Comparison of ENCODE assay signal across 16 cellular contexts in the genomic region with DNA sequence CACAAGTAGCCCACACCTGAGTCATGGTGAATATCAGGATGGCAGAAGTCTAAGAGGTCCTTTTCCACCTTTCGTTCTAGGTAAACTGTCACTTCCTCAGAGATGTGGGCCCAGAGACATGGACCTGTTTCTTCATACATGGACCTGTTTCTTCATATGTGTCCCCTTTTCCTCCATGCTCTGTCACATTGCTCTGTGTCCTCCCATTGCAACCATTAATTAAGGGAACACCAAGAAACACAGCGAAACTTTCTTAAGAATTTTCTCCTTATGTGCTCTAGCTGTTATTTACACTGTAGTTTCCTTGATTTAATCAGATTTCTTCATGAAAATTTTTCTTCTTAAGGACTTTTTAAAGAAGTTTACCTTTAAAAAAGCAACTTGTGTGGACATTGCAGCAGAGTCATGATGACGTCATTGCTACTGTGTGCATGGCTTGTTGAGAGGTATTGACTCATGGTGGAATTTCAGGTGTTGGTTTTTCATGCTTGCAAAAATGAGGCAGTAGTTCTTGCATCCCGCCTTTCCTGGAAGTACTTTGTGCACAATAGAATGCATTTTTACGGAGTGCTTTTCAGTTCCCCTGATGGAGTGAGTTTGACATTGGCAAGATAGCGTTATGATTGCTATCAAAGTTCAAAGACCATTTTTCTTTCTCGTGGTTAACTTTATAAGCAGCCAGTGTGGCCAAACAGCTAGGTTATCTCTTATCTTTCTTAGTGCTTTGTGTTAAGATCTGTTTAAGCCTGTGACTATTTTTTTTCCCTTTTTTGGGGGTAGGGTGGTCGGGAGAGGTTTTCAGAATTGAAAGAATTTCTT. TPM values are rescaled to one million over a fixed set of nuclear protein-coding genes. Genes with fewer than 3 reads are reported as not detected.
DNase-seq lines count a peak whose midpoint lies in the region; ATAC-seq and TF ChIP-seq lines count a peak whose summit lies in the region.
"Had no signal": no experiment of that assay in that cellular context is flagged by ENCODE, and none has a peak within 500 bp of the region (broad histone marks: within the 10 kb centered on the region; RNA-seq: fewer than 3 reads in every experiment).

No MANE protein-coding gene starts in this region.

- H3K4me2 ChIP-seq in GM23338 (no peak overlapping the region), trophoblast cell (ENCODE audit: low read length) (no peak overlapping the region)
- H3K4me2 ChIP-seq: PC-9 had no signal

- H3K79me2 ChIP-seq in GM23338 (replicated peaks; ENCODE audit: insufficient read depth) = no peaks in the 10 kb centered on the region
- no peaks in the 10 kb centered on the region for H3K79me2 ChIP-seq in trophoblast cell (ENCODE audit: control insufficient read depth, insufficient read depth, low read length, poor library complexity)

- ATAC-seq in GM23338 = no peak
- no peak for ATAC-seq in GM21360 (IDR thresholded peaks at IDR 0.05; ENCODE audit: unreplicated experiment)

- no peaks in the 10 kb centered on the region for H3K9me3 Mint-ChIP-seq in GM23338
- H3K9me3 Mint-ChIP-seq: CD14-positive monocyte had no signal

- no peak overlapping the region for H3K4ac ChIP-seq in trophoblast cell (ENCODE audit: low read depth, low read length)

- DNase-seq in GM23338 (ENCODE audit: low spot score) (no peak), NCI-H226 (peak; percentile 18), epithelial cell of prostate (ENCODE audit: low read depth, low spot score) (peak; percentile 72), trophoblast cell (peak; percentile 66 to 90), OCI-M1 (lab: John Stamatoyannopoulos, UW) (no peak), AG20443 (ENCODE audit: low spot score) (no peak)
- DNase-seq: activated naive CD4-positive, alpha-beta T cell treated with Interleukin-2 at 50 U/mL for 16 hours; effector CD8-positive, alpha-beta T cell; kidney glomerular epithelial cell; NCI-H1105 treated with DMSO at 0.1 percent for 48 hours; NCI-H446 treated with DMSO at 0.1 percent for 48 hours had no signal

- H3K4me3 Mint-ChIP-seq in GM23338 = no peak overlapping the region

- H3K36me3 Mint-ChIP-seq in GM23338 (ENCODE audit: low read depth) = no peaks in the 10 kb centered on the region
- H3K36me3 Mint-ChIP-seq: CD14-positive monocyte had no signal

- H2AK5ac ChIP-seq in trophoblast cell (ENCODE audit: low read length) = no peak overlapping the region

- no peaks in the 10 kb centered on the region for H4K20me1 ChIP-seq in GM23338 (replicated peaks; ENCODE audit: insufficient read depth)

- H3K27me3 Mint-ChIP-seq in GM23338 (ENCODE audit: insufficient read depth, low read depth, poor library complexity) = no peaks in the 10 kb centered on the region

- no peak overlapping the region for H2BK12ac ChIP-seq in trophoblast cell (ENCODE audit: low read length)

- no peaks in the 10 kb centered on the region for H3F3A ChIP-seq in GM23338 (replicated peaks; ENCODE audit: low read depth)

- no CpG with 5 or more reads among the region's 8 CpGs for WGBS in trophoblast cell (ENCODE audit: extremely low coverage, insufficient coverage, insufficient read length)

- no peaks in the 10 kb centered on the region; the same call in 1 of the 2 replicates for H3K4me1 ChIP-seq in GM23338 (ENCODE audit: insufficient read depth)
- peaks cover 0 to 5% of the 10 kb centered on the region in 2 experiments for H3K4me1 ChIP-seq in trophoblast cell (ENCODE audit: control insufficient read depth in 1 of 2, insufficient read depth in 2 of 2, low read length in 2 of 2)

- H3K27ac Mint-ChIP-seq in GM23338 = peak overlapping the region; percentile 62

- no peak overlapping the region for H3K14ac ChIP-seq in trophoblast cell (ENCODE audit: low read length)

- no peak overlapping the region for H3K23ac ChIP-seq in trophoblast cell (ENCODE audit: low read length)

- no peak overlapping the region for H2BK120ac ChIP-seq in trophoblast cell (ENCODE audit: insufficient read depth, low read length, poor library complexity)

- H3K18ac ChIP-seq in trophoblast cell (ENCODE audit: low read length) = no peak overlapping the region

- H3K79me1 ChIP-seq in trophoblast cell (ENCODE audit: low read length) = no peaks in the 10 kb centered on the region

- no peak overlapping the region for H4K8ac ChIP-seq in trophoblast cell (ENCODE audit: low read depth, low read length)

- TF ChIP-seq CTCF in GM23338 (conservative IDR thresholded peaks at IDR 0.05; ENCODE audit: low read depth in 2 of 2) = no peak

- no peak overlapping the region for H2BK5ac ChIP-seq in trophoblast cell (ENCODE audit: low read depth, low read length, poor library complexity)

- H2AFZ ChIP-seq in GM23338 (0 out of 2 replicates have a peak overlapping the region, but pooled peaks have one; percentile 6), trophoblast cell (ENCODE audit: insufficient read depth, low read length, poor library complexity) (no peak overlapping the region)
- H2AFZ ChIP-seq: PC-9 had no signal

- H3K9ac ChIP-seq in trophoblast cell (ENCODE audit: low read length) = no peak overlapping the region

- H4K91ac ChIP-seq in trophoblast cell (ENCODE audit: low read depth, low read length) = no peak overlapping the region

- no peak overlapping the region for H4K12ac ChIP-seq in trophoblast cell (ENCODE audit: low read depth, low read length)

- H3K27me3 ChIP-seq in GM23338 (ENCODE audit: insufficient read depth) (no peaks in the 10 kb centered on the region), trophoblast cell (ENCODE audit: insufficient read depth, low read length) (no peaks in the 10 kb centered on the region)

- no peak overlapping the region for H3K27ac ChIP-seq in GM23338 (ENCODE audit: low read depth)
- peak overlapping the region; percentile 7 for H3K27ac ChIP-seq in epithelial cell of prostate
- no peak overlapping the region for H3K27ac ChIP-seq in trophoblast cell (ENCODE audit: low read depth, low read length)
- H3K27ac ChIP-seq: PC-9, thoracic aorta, VCaP had no signal

- no peak overlapping the region for H3K4me3 ChIP-seq in GM23338
- H3K4me3 ChIP-seq in trophoblast cell (ENCODE audit: low read depth, low read length) = no peak overlapping the region
- H3K4me3 ChIP-seq: PC-9, thoracic aorta had no signal

- H3K9me2 ChIP-seq in GM23338 (ENCODE audit: insufficient read depth) = peaks cover 4% of the 10 kb centered on the region; the same call in 1 of the 2 replicates

- H3K36me3 ChIP-seq in GM23338 (ENCODE audit: insufficient read depth) (no peaks in the 10 kb centered on the region), trophoblast cell (ENCODE audit: control insufficient read depth in 1 of 2, insufficient read depth in 2 of 2, low read length in 2 of 2) (no peaks in the 10 kb centered on the region)
- H3K36me3 ChIP-seq: thoracic aorta had no signal

- peaks cover 16% of the 10 kb centered on the region for H3K4me1 Mint-ChIP-seq in GM23338

- no peaks in the 10 kb centered on the region for H3K9me3 ChIP-seq in trophoblast cell (ENCODE audit: insufficient read depth, low read depth, low read length)
- H3K9me3 ChIP-seq: thoracic aorta had no signal

TF ChIP-seq in GM23338, 12 proteins besides CTCF, POLR2A, EP300 and RAD21:
- TF ChIP-seq ZNF114 (CRISPR knock-in tag; IDR thresholded peaks at IDR 0.05) = no peak
- TF ChIP-seq CREB1 (CRISPR knock-in tag; IDR thresholded peaks at IDR 0.05; ENCODE audit: low read depth) = no peak
- TF ChIP-seq JUNB (IDR thresholded peaks at IDR 0.05; ENCODE audit: unreplicated experiment) = no peak
- no peak for TF ChIP-seq EZH2 (IDR thresholded peaks at IDR 0.05; ENCODE audit: low read depth, unreplicated experiment)
- TF ChIP-seq POLR2AphosphoS5 (IDR thresholded peaks at IDR 0.05; ENCODE audit: low read depth) = no peak
- no peak for TF ChIP-seq NANOG (IDR thresholded peaks at IDR 0.05; ENCODE audit: borderline replicate concordance)
- TF ChIP-seq, protein P1, sequence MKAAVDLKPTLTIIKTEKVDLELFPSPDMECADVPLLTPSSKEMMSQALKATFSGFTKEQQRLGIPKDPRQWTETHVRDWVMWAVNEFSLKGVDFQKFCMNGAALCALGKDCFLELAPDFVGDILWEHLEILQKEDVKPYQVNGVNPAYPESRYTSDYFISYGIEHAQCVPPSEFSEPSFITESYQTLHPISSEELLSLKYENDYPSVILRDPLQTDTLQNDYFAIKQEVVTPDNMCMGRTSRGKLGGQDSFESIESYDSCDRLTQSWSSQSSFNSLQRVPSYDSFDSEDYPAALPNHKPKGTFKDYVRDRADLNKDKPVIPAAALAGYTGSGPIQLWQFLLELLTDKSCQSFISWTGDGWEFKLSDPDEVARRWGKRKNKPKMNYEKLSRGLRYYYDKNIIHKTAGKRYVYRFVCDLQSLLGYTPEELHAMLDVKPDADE (IDR thresholded peaks at IDR 0.05) = no peak
- TF ChIP-seq, protein P2, sequence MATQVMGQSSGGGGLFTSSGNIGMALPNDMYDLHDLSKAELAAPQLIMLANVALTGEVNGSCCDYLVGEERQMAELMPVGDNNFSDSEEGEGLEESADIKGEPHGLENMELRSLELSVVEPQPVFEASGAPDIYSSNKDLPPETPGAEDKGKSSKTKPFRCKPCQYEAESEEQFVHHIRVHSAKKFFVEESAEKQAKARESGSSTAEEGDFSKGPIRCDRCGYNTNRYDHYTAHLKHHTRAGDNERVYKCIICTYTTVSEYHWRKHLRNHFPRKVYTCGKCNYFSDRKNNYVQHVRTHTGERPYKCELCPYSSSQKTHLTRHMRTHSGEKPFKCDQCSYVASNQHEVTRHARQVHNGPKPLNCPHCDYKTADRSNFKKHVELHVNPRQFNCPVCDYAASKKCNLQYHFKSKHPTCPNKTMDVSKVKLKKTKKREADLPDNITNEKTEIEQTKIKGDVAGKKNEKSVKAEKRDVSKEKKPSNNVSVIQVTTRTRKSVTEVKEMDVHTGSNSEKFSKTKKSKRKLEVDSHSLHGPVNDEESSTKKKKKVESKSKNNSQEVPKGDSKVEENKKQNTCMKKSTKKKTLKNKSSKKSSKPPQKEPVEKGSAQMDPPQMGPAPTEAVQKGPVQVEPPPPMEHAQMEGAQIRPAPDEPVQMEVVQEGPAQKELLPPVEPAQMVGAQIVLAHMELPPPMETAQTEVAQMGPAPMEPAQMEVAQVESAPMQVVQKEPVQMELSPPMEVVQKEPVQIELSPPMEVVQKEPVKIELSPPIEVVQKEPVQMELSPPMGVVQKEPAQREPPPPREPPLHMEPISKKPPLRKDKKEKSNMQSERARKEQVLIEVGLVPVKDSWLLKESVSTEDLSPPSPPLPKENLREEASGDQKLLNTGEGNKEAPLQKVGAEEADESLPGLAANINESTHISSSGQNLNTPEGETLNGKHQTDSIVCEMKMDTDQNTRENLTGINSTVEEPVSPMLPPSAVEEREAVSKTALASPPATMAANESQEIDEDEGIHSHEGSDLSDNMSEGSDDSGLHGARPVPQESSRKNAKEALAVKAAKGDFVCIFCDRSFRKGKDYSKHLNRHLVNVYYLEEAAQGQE (IDR thresholded peaks at IDR 0.05; ENCODE audit: unreplicated experiment) = no peak

RNA-seq across cellular contexts. Expression of a gene that starts 37.7 kb away (rescaled TPM):
- 0.39 and 0.63 TPM in 2 replicates for total RNA-seq in GM23338 (2014; rRNA removed; shearing (Covaris generic))
- polyA plus RNA-seq in GM23338 (2016; fragmentation: Nextera tagmentation; extraction: Ambion mirVana) = 0.24 and 0.89 TPM in 2 replicates
- 0.68 and 0.77 TPM in 2 replicates for polyA plus RNA-seq in trophoblast cell (2013)
- polyA plus RNA-seq: CD14-positive monocyte had no signal

RNA-seq across cellular contexts. Expression of a gene that starts 53.1 kb away (rescaled TPM):
- 15.2 and 15.9 TPM in 2 replicates for total RNA-seq in GM23338 (2014; rRNA removed; shearing (Covaris generic))
- polyA plus RNA-seq in GM23338 (2016; fragmentation: Nextera tagmentation; extraction: Ambion mirVana) = 6.4 and 6.9 TPM in 2 replicates
- 15.6 and 16.0 TPM in 2 replicates for polyA plus RNA-seq in trophoblast cell (2013)

Comparison
In these comparisons a context has a peak if more than half of its experiments do, and no peak if none do; other contexts are left out.
1. DNase-seq: peak in NCI-H226 (single experiment), epithelial cell of prostate (single experiment) and trophoblast cell (2 of 2); none in GM23338 (single experiment), OCI-M1 (single experiment) and AG20443 (single experiment).